ENCODE assay signal across 13 cellular contexts in genomic region chr11:126053340-126054286, GRCh38.
"Had no signal": no experiment of that assay in that cellular context is flagged by ENCODE, and none has a peak within 500 bp of the region (broad histone marks: within the 10 kb centered on the region; RNA-seq: fewer than 3 reads in every experiment).

No MANE protein-coding gene starts in this region.

- H3K4me2 ChIP-seq: hepatocyte, neural progenitor cell had no signal

- ATAC-seq: left lobe of liver; pancreas; stimulated activated effector memory CD8-positive, alpha-beta T cell treated with anti-CD3 and anti-CD28 coated beads, Interleukin-12 subunit alpha, Interleukin-12 subunit beta, amount 100 ng/mL, for 72 hours had no signal

- H3K9me3 Mint-ChIP-seq: activated naive CD4-positive, alpha-beta T cell treated with anti-CD3 and anti-CD28 coated beads, Interleukin-2, amount 10 ng/mL, durations not matched to agents 7 days and 5 days; stimulated activated effector memory CD8-positive, alpha-beta T cell treated with anti-CD3 and anti-CD28 coated beads, Interleukin-12 subunit alpha, Interleukin-12 subunit beta, amount 100 ng/mL, for 72 hours had no signal

- H3K36me3 ChIP-seq: cardiac muscle cell, neural progenitor cell, pancreas, tibial artery, uterus had no signal

- H3K9me3 ChIP-seq: pancreas, tibial artery, uterus had no signal

- H3K36me3 Mint-ChIP-seq: activated naive CD4-positive, alpha-beta T cell treated with anti-CD3 and anti-CD28 coated beads, Interleukin-2, amount 10 ng/mL, durations not matched to agents 7 days and 5 days; stimulated activated effector memory CD8-positive, alpha-beta T cell treated with anti-CD3 and anti-CD28 coated beads, Interleukin-12 subunit alpha, Interleukin-12 subunit beta, amount 100 ng/mL, for 72 hours had no signal

- H3K4me3 ChIP-seq: cardiac muscle cell, hepatocyte, neural progenitor cell, pancreas, tibial artery, uterus had no signal

- H3K27me3 ChIP-seq: cardiac muscle cell, hepatocyte, neural progenitor cell, tibial artery, uterus had no signal

- H3K27ac ChIP-seq: cardiac muscle cell, hepatocyte, neural progenitor cell, pancreas, tibial artery had no signal

- H3K4me1 Mint-ChIP-seq: activated naive CD4-positive, alpha-beta T cell treated with anti-CD3 and anti-CD28 coated beads, Interleukin-2, amount 10 ng/mL, durations not matched to agents 7 days and 5 days; stimulated activated effector memory CD8-positive, alpha-beta T cell treated with anti-CD3 and anti-CD28 coated beads, Interleukin-12 subunit alpha, Interleukin-12 subunit beta, amount 100 ng/mL, for 72 hours had no signal

- H3K4me3 Mint-ChIP-seq: activated naive CD4-positive, alpha-beta T cell treated with anti-CD3 and anti-CD28 coated beads, Interleukin-2, amount 10 ng/mL, durations not matched to agents 7 days and 5 days; neural progenitor cell; stimulated activated effector memory CD8-positive, alpha-beta T cell treated with anti-CD3 and anti-CD28 coated beads, Interleukin-12 subunit alpha, Interleukin-12 subunit beta, amount 100 ng/mL, for 72 hours had no signal

- DNase-seq: activated CD4-positive, alpha-beta T cell treated with anti-CD3 and anti-CD28 coated beads for 1 hour; activated CD4-positive, alpha-beta T cell treated with anti-CD3 and anti-CD28 coated beads, Interleukin-2, amount 50 U/mL, for 48 hours; activated naive CD4-positive, alpha-beta T cell treated with anti-CD3 and anti-CD28 coated beads, Interleukin-2, amount 10 ng/mL, durations not matched to agents 7 days and 5 days; erythroblast; islet precursor cell; pancreas; tibial artery; uterus had no signal

- H3K4me1 ChIP-seq: pancreas, tibial artery had no signal

- H3K9ac ChIP-seq: neural progenitor cell had no signal

- H3K27ac Mint-ChIP-seq: activated naive CD4-positive, alpha-beta T cell treated with anti-CD3 and anti-CD28 coated beads, Interleukin-2, amount 10 ng/mL, durations not matched to agents 7 days and 5 days; neural progenitor cell; stimulated activated effector memory CD8-positive, alpha-beta T cell treated with anti-CD3 and anti-CD28 coated beads, Interleukin-12 subunit alpha, Interleukin-12 subunit beta, amount 100 ng/mL, for 72 hours had no signal

- H2AFZ ChIP-seq: hepatocyte, neural progenitor cell had no signal
